ENCODE assay signal across 9 cellular contexts in the genomic region with DNA sequence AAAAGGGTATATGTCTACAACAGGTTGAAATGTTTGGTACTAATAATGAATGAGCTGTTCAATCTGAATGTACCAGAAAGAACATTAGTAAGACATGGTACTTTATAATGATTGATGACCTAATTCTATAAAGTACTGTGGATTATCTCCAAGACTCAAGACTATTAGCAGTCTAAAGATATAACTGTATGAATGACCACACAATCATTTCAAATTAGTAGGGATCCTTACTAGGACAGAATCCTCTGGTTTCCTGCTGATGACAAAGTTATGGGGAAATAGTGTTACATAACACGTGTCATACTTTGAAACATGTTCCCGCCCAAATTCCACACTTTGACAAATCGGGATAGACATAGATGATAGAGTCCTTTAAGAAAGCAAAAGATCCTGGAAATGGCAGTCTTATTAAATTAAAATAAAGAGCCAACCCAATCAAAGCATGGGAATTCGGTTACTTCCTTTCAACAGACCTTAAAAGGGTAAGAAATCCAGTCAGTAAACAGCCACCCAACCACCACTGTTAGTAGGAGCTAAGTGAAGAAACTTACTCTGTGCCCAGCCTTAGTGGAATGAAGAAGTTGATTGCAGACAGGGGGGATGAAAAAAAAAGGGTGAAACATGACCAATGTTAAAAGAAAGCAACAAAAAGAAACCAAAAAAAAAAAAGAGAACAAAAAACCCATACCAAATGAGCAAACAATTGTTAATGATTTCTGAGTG. TPM values are rescaled to one million over a fixed set of nuclear protein-coding genes. Genes with fewer than 3 reads are reported as not detected.
A peak's percentile ranks its signal among the peaks of the same experiment; 100 is the strongest.
DNase-seq lines count a peak whose midpoint lies in the region; ATAC-seq, FAIRE-seq and TF ChIP-seq lines count a peak whose summit lies in the region.
"Had no signal": no experiment of that assay in that cellular context is flagged by ENCODE, and none has a peak within 500 bp of the region (broad histone marks: within the 10 kb centered on the region; RNA-seq: fewer than 3 reads in every experiment).

No MANE protein-coding gene starts in this region.

- H3K79me2 ChIP-seq in mammary epithelial cell (ENCODE audit: insufficient read depth, low read length) (peaks cover 64% of the 10 kb centered on the region), osteoblast (ENCODE audit: insufficient read depth, low read length) (peaks cover 63% of the 10 kb centered on the region)

- in situ Hi-C loops in mammary epithelial cell (cut with MboI; ENCODE audit: low sequenced_read_pairs in 2 of 2) = no loop called here

- H3K9me3 ChIP-seq in mammary epithelial cell (replicated peaks; ENCODE audit: insufficient read depth, low read length) (no peaks in the 10 kb centered on the region), osteoblast (ENCODE audit: low read depth, low read length) (no peaks in the 10 kb centered on the region), heart left ventricle (no peaks in the 10 kb centered on the region)

- H4K20me1 ChIP-seq in mammary epithelial cell (ENCODE audit: insufficient read depth, low read length) (no peaks in the 10 kb centered on the region), osteoblast (ENCODE audit: insufficient read depth, low read length) (peaks cover 2% of the 10 kb centered on the region)

- peaks cover 17% of the 10 kb centered on the region for H3K4me1 ChIP-seq in mammary epithelial cell (ENCODE audit: insufficient read depth, low read length)
- peaks cover 30% of the 10 kb centered on the region for H3K4me1 ChIP-seq in osteoblast (ENCODE audit: insufficient read depth, low read length)
- peaks cover 0 to 40% (median 29%) of the 10 kb centered on the region in 12 donors for H3K4me1 ChIP-seq in heart left ventricle

- H3K27ac ChIP-seq in mammary epithelial cell (ENCODE audit: insufficient read depth, low read depth, low read length) (peak overlapping the region; percentile 19), osteoblast (ENCODE audit: low read depth, low read length) (peak overlapping the region; percentile 27), heart left ventricle (peak overlapping the region in 3 of 12 donors; percentile 1 to 17 (median 7))

- H3K36me3 ChIP-seq in mammary epithelial cell (ENCODE audit: insufficient read depth, low read length) = peaks cover 9% of the 10 kb centered on the region
- peaks cover 35% of the 10 kb centered on the region for H3K36me3 ChIP-seq in osteoblast (ENCODE audit: insufficient read depth, low read length)
- H3K36me3 ChIP-seq in H7 (replicated peaks; ENCODE audit: control insufficient read depth, insufficient read depth, low read length) = peaks cover 2% of the 10 kb centered on the region
- peaks cover 0 to 38% (median 26%) of the 10 kb centered on the region in 9 donors for H3K36me3 ChIP-seq in heart left ventricle

- TF ChIP-seq CTCF in mammary epithelial cell (conservative IDR thresholded peaks at IDR 0.05 in 1 of 2, IDR thresholded peaks at IDR 0.05 in 1 of 2; ENCODE audit: extremely low read depth in 1 of 2, insufficient read depth in 1 of 2, low read depth in 1 of 2, low read length in 2 of 2) (no peak), osteoblast (IDR thresholded peaks at IDR 0.05; ENCODE audit: extremely low read depth, low read depth, low read length) (no peak), heart left ventricle (IDR thresholded peaks at IDR 0.05) (no peak)

- H3K27me3 ChIP-seq in mammary epithelial cell (ENCODE audit: insufficient read depth, low read length) = no peaks in the 10 kb centered on the region
- no peaks in the 10 kb centered on the region for H3K27me3 ChIP-seq in osteoblast (ENCODE audit: insufficient read depth, low read length)
- peaks cover 3% of the 10 kb centered on the region; the same call in 1 of the 2 replicates for H3K27me3 ChIP-seq in H7 (ENCODE audit: control insufficient read depth, insufficient read depth, low read length)
- no peaks in the 10 kb centered on the region for H3K27me3 ChIP-seq in heart left ventricle

- CTCF ChIA-PET in mammary epithelial cell (lab: Charles Lee; ENCODE audit: low non-redundant PET) = interaction anchor here (0.6 kb wide), 1 partner anchor 12 kb away, joined by 4 read pairs; no protein-coding TSS in a partner anchor

- DNase-seq in GM03348 (ENCODE audit: low spot score) = peak; percentile 37
- peak; percentile 53 for DNase-seq in NOMO-1 treated with dmso at 0.1 percent for 144 hours (lab: John Stamatoyannopoulos, UW; ENCODE audit: unreplicated experiment)
- peak; percentile 53 for DNase-seq in mammary epithelial cell
- DNase-seq in osteoblast (ENCODE audit: insufficient read length, low spot score, missing footprints) = peak; percentile 62
- DNase-seq in H7 = no peak
- no peak for DNase-seq in heart left ventricle
- no peak for DNase-seq in H54 (ENCODE audit: insufficient read length, low spot score)
- DNase-seq in DMS153 (lab: John Stamatoyannopoulos, UW) = no peak
- DNase-seq: KG1 had no signal

- no peak overlapping the region for H2AFZ ChIP-seq in mammary epithelial cell (ENCODE audit: low read depth, low read length)
- H2AFZ ChIP-seq in osteoblast (ENCODE audit: low read length) = no peak overlapping the region

- FAIRE-seq in H54 (lab: Jason Lieb, UNC) = no peak

- 50% methylated on average over 4 of the region's 4 CpGs for WGBS in mammary epithelial cell (ENCODE audit: low coverage, missing lambda C conversion rate)
- WGBS in heart left ventricle, 4 donors = 60 to 66% (median 63%) methylated on average over 4 of the region's 4 CpGs

- TF ChIP-seq POLR2A in heart left ventricle (IDR thresholded peaks at IDR 0.05) = no peak
- TF ChIP-seq POLR2A in H54 (IDR thresholded peaks at IDR 0.05; ENCODE audit: low read depth, low read length) = no peak

- peak overlapping the region; percentile 34 for H3K4me2 ChIP-seq in mammary epithelial cell (ENCODE audit: insufficient read depth, low read depth, low read length)
- peak overlapping the region; percentile 38 for H3K4me2 ChIP-seq in osteoblast (ENCODE audit: insufficient read depth, low read length)

- no peak for ATAC-seq in heart left ventricle

- H3K4me3 ChIP-seq in mammary epithelial cell (replicated peaks in 1 of 3; ENCODE audit: insufficient read depth in 1 of 3, low read depth in 2 of 3, low read length in 3 of 3) (no peak overlapping the region), osteoblast (ENCODE audit: insufficient read depth, low read length) (peak overlapping the region; percentile 13), H7 (ENCODE audit: insufficient read depth, low read depth, low read length) (no peak overlapping the region), heart left ventricle (no peak overlapping the region)

- intact Hi-C loops in mammary epithelial cell (cut with micrococcal nuclease) (no loop called here), heart left ventricle (cut with DNase I) (no loop called here)

- no peak overlapping the region for H3K9ac ChIP-seq in mammary epithelial cell (ENCODE audit: insufficient read depth, low read length)

- no TSS peak for BruUV-seq in mammary epithelial cell (replicated peaks; lab: Mats Ljungman, UMichigan)

- dilution Hi-C loops in mammary epithelial cell (cut with HindIII; ENCODE audit: low sequenced_read_pairs) = no loop called here

RNA-seq across cellular contexts. Expression of a gene that starts 2.8 kb away (rescaled TPM):
- total RNA-seq in mammary epithelial cell = 100 to 1,000 TPM in 1 of 2 donors, 10 to 100 TPM in 1; 56.3 to 130 TPM
- polyA plus RNA-seq in mammary epithelial cell = 152 TPM
- polyA minus RNA-seq in mammary epithelial cell = 39.9 TPM
- 51.4 and 54.8 TPM in 2 replicates for total RNA-seq in osteoblast
- 43.3 and 58.1 TPM in 2 replicates for total RNA-seq in H7 (2014; rRNA removed; shearing (Covaris generic))
- total RNA-seq in heart left ventricle = 100 to 1,000 TPM in 3 of 9 donors, 10 to 100 TPM in 6; 66.7 to 149 (median 89.5) TPM
- polyA plus RNA-seq in heart left ventricle = 100 to 1,000 TPM; 107 to 191 TPM

RNA-seq across cellular contexts. Expression of a gene that starts 3.0 kb away (rescaled TPM):
- total RNA-seq in mammary epithelial cell (1 to 10 TPM; 1.1 to 2.5 TPM), osteoblast (0.36 and 0.59 TPM in 2 replicates), heart left ventricle (1 to 10 TPM in 5 of 9 donors, under 1 TPM in 2, not detected in 2; 0.67 to 4.8 (median 2.4) TPM)
- polyA plus RNA-seq in mammary epithelial cell (0.27 TPM), heart left ventricle (10 to 100 TPM in 1 of 2 donors, under 1 TPM in 1; 0.34 to 12.0 TPM)
- polyA minus RNA-seq in mammary epithelial cell = 0.57 TPM
- not detected in 2 replicates for total RNA-seq in H7 (2014; rRNA removed; shearing (Covaris generic))

RNA-seq across cellular contexts. Expression of a gene that starts 30.5 kb away (rescaled TPM):
- total RNA-seq in mammary epithelial cell (10 to 100 TPM in 1 of 2 donors, 1 to 10 TPM in 1; 5.2 to 13.5 TPM), osteoblast (7.2 and 8.3 TPM in 2 replicates), heart left ventricle (1 to 10 TPM; 3.6 to 8.0 (median 4.7) TPM)
- polyA plus RNA-seq in mammary epithelial cell (17.8 TPM), heart left ventricle (10 to 100 TPM in 1 of 2 donors, 1 to 10 TPM in 1; 8.7 to 29.3 TPM)
- 7.4 TPM for polyA minus RNA-seq in mammary epithelial cell
- total RNA-seq in H7 (2014; rRNA removed; shearing (Covaris generic)) = 22.4 and 34.7 TPM in 2 replicates

RNA-seq across cellular contexts. Expression of a gene that starts 31.1 kb away (rescaled TPM):
- total RNA-seq in mammary epithelial cell (10 to 100 TPM; 12.3 to 19.5 TPM), osteoblast (10.9 and 12.3 TPM in 2 replicates), heart left ventricle (10 to 100 TPM; 14.5 to 37.0 (median 28.4) TPM)
- polyA plus RNA-seq in mammary epithelial cell (24.4 TPM), heart left ventricle (10 to 100 TPM; 16.1 to 62.2 TPM)
- not detected for polyA minus RNA-seq in mammary epithelial cell
- total RNA-seq in H7 (2014; rRNA removed; shearing (Covaris generic)) = 32.7 and 37.5 TPM in 2 replicates

RNA-seq across cellular contexts. Expression of a gene that starts 49.0 kb away (rescaled TPM):
- total RNA-seq in mammary epithelial cell = 100 to 1,000 TPM; 290 to 318 TPM
- 73.2 TPM for polyA plus RNA-seq in mammary epithelial cell
- 88.2 TPM for polyA minus RNA-seq in mammary epithelial cell
- total RNA-seq in osteoblast = 258 and 263 TPM in 2 replicates
- total RNA-seq in H7 (2014; rRNA removed; shearing (Covaris generic)) = 237 and 256 TPM in 2 replicates
- total RNA-seq in heart left ventricle = 100 to 1,000 TPM in 5 of 9 donors, 10 to 100 TPM in 4; 77.2 to 251 (median 108) TPM
- 100 to 1,000 TPM; 176 to 202 TPM for polyA plus RNA-seq in heart left ventricle

Comparison
In these comparisons a context has a peak if more than half of its experiments do, and no peak if none do; other contexts are left out.
1. DNase-seq: peak in GM03348 (single experiment), NOMO-1 treated with dmso at 0.1 percent for 144 hours (single experiment), mammary epithelial cell (single experiment) and osteoblast (single experiment); none in H7 (single experiment), heart left ventricle (0 of 5), H54 (single experiment) and DMS153 (single experiment).